In genomic region chr11:16923987-16924386, GRCh38 we compare ENCODE assay signal across 9 cellular contexts.
DNase-seq lines count a peak whose midpoint lies in the region; ATAC-seq and TF ChIP-seq lines count a peak whose summit lies in the region.
"Had no signal": no experiment of that assay in that cellular context is flagged by ENCODE, and none has a peak within 500 bp of the region (broad histone marks: within the 10 kb centered on the region; RNA-seq: fewer than 3 reads in every experiment).

No MANE protein-coding gene starts in this region.

- H3F3A ChIP-seq in GM23248 (ENCODE audit: insufficient read depth), result no peaks in the 10 kb centered on the region

- H3K9me2 ChIP-seq in hepatocyte (replicated peaks; ENCODE audit: insufficient read depth) (no peaks in the 10 kb centered on the region), GM23248 (ENCODE audit: insufficient read depth) (no peaks in the 10 kb centered on the region)

- H3K4me1 Mint-ChIP-seq in MCF 10A (ENCODE audit: insufficient read depth, unreplicated experiment), result peaks cover 24% of the 10 kb centered on the region
- peaks cover 8 to 16% (median 11%) of the 10 kb centered on the region in 3 donors for H3K4me1 Mint-ChIP-seq in IgD-negative memory B cell

- H3K9me3 ChIP-seq in breast epithelium, result no peaks in the 10 kb centered on the region
- H3K9me3 ChIP-seq in hepatocyte (ENCODE audit: low read depth), result no peaks in the 10 kb centered on the region
- no peaks in the 10 kb centered on the region for H3K9me3 ChIP-seq in upper lobe of left lung
- no peaks in the 10 kb centered on the region for H3K9me3 ChIP-seq in GM23248 (ENCODE audit: low read depth)
- H3K9me3 ChIP-seq: BE2C had no signal

- TF ChIP-seq CTCF in MCF 10A (IDR thresholded peaks at IDR 0.05; ENCODE audit: unreplicated experiment) (no peak), breast epithelium (IDR thresholded peaks at IDR 0.05) (no peak), hepatocyte (IDR thresholded peaks at IDR 0.05; ENCODE audit: poor library complexity) (no peak), upper lobe of left lung (IDR thresholded peaks at IDR 0.05) (no peak)

- H3K4me2 ChIP-seq in hepatocyte (peak overlapping the region; percentile 99), GM23248 (ENCODE audit: unreplicated experiment) (no peak overlapping the region)

- H3K27ac ChIP-seq in breast epithelium (peak overlapping the region in 1 of 2 donors; percentile 86), hepatocyte (peak overlapping the region; percentile 96), upper lobe of left lung (peak overlapping the region; percentile 38 to 62 (median 49)), GM23248 (no peak overlapping the region)

- peak; percentile 9 to 59 for ATAC-seq in upper lobe of left lung (ENCODE audit: low FRiP score in 2 of 2)
- no peak for ATAC-seq in GM21825 (IDR thresholded peaks at IDR 0.05; ENCODE audit: unreplicated experiment)

- in situ Hi-C loops in GM23248 (cut with MboI), result no loop called here

- H3K27ac Mint-ChIP-seq in MCF 10A (ENCODE audit: low read depth, unreplicated experiment), result peak overlapping the region; percentile 10
- peak overlapping the region in 1 of 3 donors; percentile 87 for H3K27ac Mint-ChIP-seq in IgD-negative memory B cell

- H3K9me3 Mint-ChIP-seq in MCF 10A (ENCODE audit: unreplicated experiment) (no peaks in the 10 kb centered on the region), IgD-negative memory B cell (no peaks in the 10 kb centered on the region)

- H3K36me3 Mint-ChIP-seq in MCF 10A (ENCODE audit: insufficient read depth, unreplicated experiment), result no peaks in the 10 kb centered on the region
- H3K36me3 Mint-ChIP-seq in IgD-negative memory B cell, result no peaks in the 10 kb centered on the region

- CTCF ChIA-PET in MCF 10A (lab: Yijun Ruan, JAX), result interaction anchor here (0.6 to 2.9 kb wide), 3 partner anchors 14 to 103 kb away, joined by 4 to 13 read pairs (median 4); no protein-coding TSS in a partner anchor

- no peak overlapping the region for H2AFZ ChIP-seq in hepatocyte
- no peak overlapping the region for H2AFZ ChIP-seq in GM23248

- H3K4me3 ChIP-seq in breast epithelium, result peak overlapping the region in 1 of 3 donors; percentile 38
- H3K4me3 ChIP-seq in hepatocyte, result no peak overlapping the region
- H3K4me3 ChIP-seq in upper lobe of left lung, result peak overlapping the region in 1 of 4 donors; percentile 47
- H3K4me3 ChIP-seq in GM23248, result no peak overlapping the region

- no peak overlapping the region for H3K9ac ChIP-seq in GM23248

- 46% methylated on average over 3 of the region's 4 CpGs for WGBS in hepatocyte (ENCODE audit: low lambda C conversion rate, missing lambda C conversion rate)
- 75 to 76% methylated on average over 4 of the region's 4 CpGs for WGBS in upper lobe of left lung, 2 donors
- 70 to 83% methylated on average over 4 of the region's 4 CpGs for WGBS in GM23248 (ENCODE audit: low coverage in 1 of 2, low lambda C conversion rate in 2 of 2, missing lambda C conversion rate in 2 of 2), 2 experiments

- TF ChIP-seq POLR2A in breast epithelium (IDR thresholded peaks at IDR 0.05) (no peak), upper lobe of left lung (IDR thresholded peaks at IDR 0.05) (no peak)

- POLR2A ChIA-PET in MCF 10A (lab: Yijun Ruan, JAX), result interaction anchor here (0.7 to 1.8 kb wide), 7 partner anchors 11 to 154 kb away, joined by 3 to 16 read pairs (median 5); partner anchors contain the start of gene RPS13

- no peak for TF ChIP-seq EP300 in upper lobe of left lung (IDR thresholded peaks at IDR 0.05)

- H3K27me3 ChIP-seq in breast epithelium (no peaks in the 10 kb centered on the region), hepatocyte (peaks cover 9% of the 10 kb centered on the region), upper lobe of left lung (peaks cover 0 to 5% (median 0%) of the 10 kb centered on the region in 4 donors), GM23248 (replicated peaks; ENCODE audit: insufficient read depth) (peaks cover 75% of the 10 kb centered on the region)

- peak overlapping the region; percentile 79 for H3K4me3 Mint-ChIP-seq in MCF 10A (ENCODE audit: unreplicated experiment)
- peak overlapping the region; percentile 53 to 91 (median 83) for H3K4me3 Mint-ChIP-seq in IgD-negative memory B cell

- no TSS peak for BruUV-seq in MCF 10A (replicated peaks; lab: Mats Ljungman, UMichigan)

- H3K27me3 Mint-ChIP-seq in MCF 10A (ENCODE audit: insufficient read depth, unreplicated experiment) (no peaks in the 10 kb centered on the region), IgD-negative memory B cell (peaks cover 30% of the 10 kb centered on the region)

- intact Hi-C loops in MCF 10A (cut with micrococcal nuclease), result loop anchor here (2.0 kb wide), 1 partner anchor 21 kb away; no protein-coding TSS in a partner anchor
- intact Hi-C loops in breast epithelium (cut with DNase I; ENCODE audit: low total_unique reads), result no loop called here

- H3K4me1 ChIP-seq in breast epithelium (peaks cover 0 to 14% of the 10 kb centered on the region in 2 donors), hepatocyte (ENCODE audit: insufficient read depth) (peaks cover 24% of the 10 kb centered on the region), upper lobe of left lung (peaks cover 15 to 30% (median 20%) of the 10 kb centered on the region in 4 donors), GM23248 (ENCODE audit: insufficient read depth) (no peaks in the 10 kb centered on the region)
- H3K4me1 ChIP-seq: BE2C had no signal

- no peaks in the 10 kb centered on the region for H4K20me1 ChIP-seq in hepatocyte (ENCODE audit: insufficient read depth, poor library complexity, severe bottlenecking)
- no peaks in the 10 kb centered on the region for H4K20me1 ChIP-seq in GM23248 (ENCODE audit: insufficient read depth)

- H3K36me3 ChIP-seq in breast epithelium (no peaks in the 10 kb centered on the region), hepatocyte (replicated peaks; ENCODE audit: insufficient read depth, low read depth) (no peaks in the 10 kb centered on the region), upper lobe of left lung (no peaks in the 10 kb centered on the region), GM23248 (ENCODE audit: low read depth) (no peaks in the 10 kb centered on the region)
- H3K36me3 ChIP-seq: BE2C had no signal

- H3K79me2 ChIP-seq in hepatocyte (peaks cover 43% of the 10 kb centered on the region), GM23248 (ENCODE audit: insufficient read depth) (no peaks in the 10 kb centered on the region)

- DNase-seq in MCF 10A (ENCODE audit: unreplicated experiment) (no peak), breast epithelium (ENCODE audit: low spot score in 2 of 2) (no peak), hepatocyte (ENCODE audit: low spot score) (peak; percentile 77), upper lobe of left lung (no peak), GM23248 (no peak), NCI-H1930 (lab: John Stamatoyannopoulos, UW) (no peak)
- DNase-seq: BE2C had no signal
